17 cellular contexts compared by ENCODE assay signal in the genomic region with DNA sequence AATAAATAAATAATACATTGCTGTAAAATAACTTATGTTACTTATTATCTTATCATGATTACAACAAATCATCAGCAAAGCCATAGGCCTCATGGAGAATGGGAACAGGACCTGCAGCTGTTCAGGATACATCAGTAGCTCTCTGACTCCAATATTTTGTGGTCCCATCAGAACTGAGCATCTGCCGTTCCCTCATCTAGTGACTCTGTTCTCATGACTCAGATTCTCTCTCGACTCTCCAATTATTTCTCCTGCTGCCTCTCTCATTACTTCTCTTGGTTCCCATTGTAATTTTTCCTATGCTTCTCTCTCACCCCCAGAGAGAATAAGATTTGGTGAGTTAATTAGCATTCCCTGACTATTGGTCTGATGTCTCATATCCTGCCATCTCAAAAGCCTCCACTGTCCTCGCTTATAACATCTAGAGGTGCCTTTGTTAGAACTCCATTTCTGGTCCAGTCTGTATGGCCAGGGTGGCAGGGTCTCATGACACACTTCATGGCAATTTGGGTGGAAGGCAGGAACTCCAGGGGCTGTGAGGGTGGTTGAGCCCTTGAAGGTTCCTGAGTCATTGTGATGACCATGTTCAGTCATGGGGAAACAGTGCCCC.
DNase-seq lines count a peak whose midpoint lies in the region; ATAC-seq and TF ChIP-seq lines count a peak whose summit lies in the region.
"Had no signal": no experiment of that assay in that cellular context is flagged by ENCODE, and none has a peak within 500 bp of the region (broad histone marks: within the 10 kb centered on the region; RNA-seq: fewer than 3 reads in every experiment).

No MANE protein-coding gene starts in this region.

- no peak overlapping the region for H3K4me2 ChIP-seq in SK-N-SH
- H3K4me2 ChIP-seq: A549 had no signal

- no peak for TF ChIP-seq RAD21 in SK-N-SH (IDR thresholded peaks at IDR 0.05; ENCODE audit: low read length)

- H3K9ac ChIP-seq in SK-N-SH = no peak overlapping the region

- 74% methylated on average over 3 of the region's 3 CpGs for WGBS in SK-N-SH (ENCODE audit: low lambda C conversion rate)

- no peaks in the 10 kb centered on the region for H3F3A ChIP-seq in SK-N-SH (replicated peaks; ENCODE audit: insufficient read depth)

- no peak for TF ChIP-seq EP300 in SK-N-SH (IDR thresholded peaks at IDR 0.05; ENCODE audit: borderline replicate concordance in 1 of 2, low read depth in 1 of 2, low read length in 1 of 2)

- CTCF ChIA-PET in SK-N-SH (lab: Yijun Ruan, JAX) = interaction anchor here (1.1 to 2.5 kb wide), 2 partner anchors 8 to 229 kb away, joined by 4 to 7 read pairs; no protein-coding TSS in a partner anchor

- DNase-seq in AG08395 (ENCODE audit: low spot score) (peak; percentile 50), GM03348 (ENCODE audit: low spot score) (peak; percentile 16), astrocyte of the hippocampus (ENCODE audit: low read depth, low spot score) (peak; percentile 18), myocyte (ENCODE audit: low read depth) (peak; percentile 60), RPMI8226 (no peak), foreskin fibroblast (no peak), SK-N-SH (no peak)
- DNase-seq: CD4-positive, alpha-beta memory T cell; H9; IMR-90; Kasumi-1; MV-4-11; NCI-H1436 treated with DMSO at 0.1 percent for 48 hours; NCI-H2081; NCI-H510A treated with DMSO at 0.1 percent for 48 hours had no signal

- H3K4me1 ChIP-seq in SK-N-SH (ENCODE audit: control insufficient read depth in 1 of 2, insufficient read depth in 2 of 2, low read depth in 1 of 2, low read length in 1 of 2) = no peaks in the 10 kb centered on the region; a peak in 1 of 4 replicates
- H3K4me1 ChIP-seq: A549 had no signal

- no peak for TF ChIP-seq CTCF in foreskin fibroblast (IDR thresholded peaks at IDR 0.05; ENCODE audit: low read depth, low read length)
- TF ChIP-seq CTCF in SK-N-SH (IDR thresholded peaks at IDR 0.05) = no peak

- POLR2A ChIA-PET in SK-N-SH (lab: Yijun Ruan, JAX) = no interaction called here

- no peak overlapping the region for H3K27ac ChIP-seq in SK-N-SH (ENCODE audit: low read depth in 2 of 2, low read length in 1 of 2)
- H3K27ac ChIP-seq: A549 had no signal

- no peak overlapping the region for H2AFZ ChIP-seq in SK-N-SH (ENCODE audit: low read depth)

- no peaks in the 10 kb centered on the region for H3K9me2 ChIP-seq in SK-N-SH

- H3K4me3 ChIP-seq in foreskin fibroblast (ENCODE audit: low read depth in 1 of 2, low read length in 2 of 2) (no peak overlapping the region), SK-N-SH (ENCODE audit: low read depth in 2 of 2, low read length in 1 of 2) (no peak overlapping the region)
- H3K4me3 ChIP-seq: A549 had no signal

- no peaks in the 10 kb centered on the region for H3K36me3 ChIP-seq in SK-N-SH (replicated peaks in 1 of 2; ENCODE audit: control insufficient read depth in 1 of 2, insufficient read depth in 2 of 2, low read length in 1 of 2)

- no peaks in the 10 kb centered on the region for H3K9me3 ChIP-seq in SK-N-SH
- H3K9me3 ChIP-seq: A549 had no signal

- H3K27me3 ChIP-seq in SK-N-SH (ENCODE audit: insufficient read depth) = no peaks in the 10 kb centered on the region

- no peaks in the 10 kb centered on the region for H4K20me1 ChIP-seq in SK-N-SH (ENCODE audit: insufficient read depth)

- no peaks in the 10 kb centered on the region for H3K79me2 ChIP-seq in SK-N-SH (ENCODE audit: insufficient read depth)

- ATAC-seq in GM21381 (IDR thresholded peaks at IDR 0.05; ENCODE audit: unreplicated experiment) = no peak
- ATAC-seq: A549 had no signal

TF ChIP-seq in SK-N-SH, 30 proteins besides CTCF, POLR2A, EP300 and RAD21:
- TF ChIP-seq FOSL2 (IDR thresholded peaks at IDR 0.05; ENCODE audit: borderline replicate concordance, low read depth) (no peak), CHD2 (IDR thresholded peaks at IDR 0.05; ENCODE audit: low read length, partially characterized antibody) (no peak), YY1 (IDR thresholded peaks at IDR 0.05; ENCODE audit: low read depth) (no peak), RCOR1 (IDR thresholded peaks at IDR 0.05; ENCODE audit: low read length) (no peak), TCF12 (IDR thresholded peaks at IDR 0.05) (no peak), TAF1 (IDR thresholded peaks at IDR 0.05; ENCODE audit: borderline replicate concordance, low read depth, low read length) (no peak), POLR2AphosphoS5 (IDR thresholded peaks at IDR 0.05; ENCODE audit: low read depth, low read length) (no peak), RFX5 (IDR thresholded peaks at IDR 0.05; ENCODE audit: low read length) (no peak)
- TF ChIP-seq, protein P1, sequence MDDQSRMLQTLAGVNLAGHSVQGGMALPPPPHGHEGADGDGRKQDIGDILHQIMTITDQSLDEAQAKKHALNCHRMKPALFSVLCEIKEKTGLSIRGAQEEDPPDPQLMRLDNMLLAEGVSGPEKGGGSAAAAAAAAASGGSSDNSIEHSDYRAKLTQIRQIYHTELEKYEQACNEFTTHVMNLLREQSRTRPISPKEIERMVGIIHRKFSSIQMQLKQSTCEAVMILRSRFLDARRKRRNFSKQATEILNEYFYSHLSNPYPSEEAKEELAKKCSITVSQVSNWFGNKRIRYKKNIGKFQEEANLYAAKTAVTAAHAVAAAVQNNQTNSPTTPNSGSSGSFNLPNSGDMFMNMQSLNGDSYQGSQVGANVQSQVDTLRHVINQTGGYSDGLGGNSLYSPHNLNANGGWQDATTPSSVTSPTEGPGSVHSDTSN (IDR thresholded peaks at IDR 0.05) = no peak
- TF ChIP-seq, protein P2, sequence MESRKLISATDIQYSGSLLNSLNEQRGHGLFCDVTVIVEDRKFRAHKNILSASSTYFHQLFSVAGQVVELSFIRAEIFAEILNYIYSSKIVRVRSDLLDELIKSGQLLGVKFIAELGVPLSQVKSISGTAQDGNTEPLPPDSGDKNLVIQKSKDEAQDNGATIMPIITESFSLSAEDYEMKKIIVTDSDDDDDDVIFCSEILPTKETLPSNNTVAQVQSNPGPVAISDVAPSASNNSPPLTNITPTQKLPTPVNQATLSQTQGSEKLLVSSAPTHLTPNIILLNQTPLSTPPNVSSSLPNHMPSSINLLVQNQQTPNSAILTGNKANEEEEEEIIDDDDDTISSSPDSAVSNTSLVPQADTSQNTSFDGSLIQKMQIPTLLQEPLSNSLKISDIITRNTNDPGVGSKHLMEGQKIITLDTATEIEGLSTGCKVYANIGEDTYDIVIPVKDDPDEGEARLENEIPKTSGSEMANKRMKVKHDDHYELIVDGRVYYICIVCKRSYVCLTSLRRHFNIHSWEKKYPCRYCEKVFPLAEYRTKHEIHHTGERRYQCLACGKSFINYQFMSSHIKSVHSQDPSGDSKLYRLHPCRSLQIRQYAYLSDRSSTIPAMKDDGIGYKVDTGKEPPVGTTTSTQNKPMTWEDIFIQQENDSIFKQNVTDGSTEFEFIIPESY (IDR thresholded peaks at IDR 0.05; ENCODE audit: borderline replicate concordance, low read depth) = no peak
- TF ChIP-seq, protein P3, sequence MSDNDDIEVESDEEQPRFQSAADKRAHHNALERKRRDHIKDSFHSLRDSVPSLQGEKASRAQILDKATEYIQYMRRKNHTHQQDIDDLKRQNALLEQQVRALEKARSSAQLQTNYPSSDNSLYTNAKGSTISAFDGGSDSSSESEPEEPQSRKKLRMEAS (IDR thresholded peaks at IDR 0.05; ENCODE audit: low read depth) = no peak

Comparison
In these comparisons a context has a peak if more than half of its experiments do, and no peak if none do; other contexts are left out.
1. DNase-seq: peak in AG08395 (single experiment), GM03348 (single experiment), astrocyte of the hippocampus (single experiment) and myocyte (single experiment); none in RPMI8226 (single experiment), foreskin fibroblast (0 of 2) and SK-N-SH (single experiment).